ENCODE assay signal across 8 cellular contexts in genomic region chr6:7725849-7726415, GRCh38. TPM values are rescaled to one million over a fixed set of nuclear protein-coding genes. Genes with fewer than 3 reads are reported as not detected.
DNase-seq lines count a peak whose midpoint lies in the region; ATAC-seq and TF ChIP-seq lines count a peak whose summit lies in the region.

TSS of gene BMP6 (plus strand) at chr6:7726099. CDS start at chr6:7726956, 857 bp downstream.

- peak within 1 kb of the TSS; percentile 98 to 100 (median 99) for H3K4me2 ChIP-seq in BLaER1 treated with 17β-estradiol and CSF1 and Interleukin-3, amounts not matched to agents 10 nM and 100 nM

- no peaks in the 10 kb centered on the region for H3K9me3 ChIP-seq in BLaER1 treated with 17β-estradiol and CSF1 and Interleukin-3, amounts not matched to agents 10 nM and 100 nM (replicated peaks in 1 of 11)
- H3K9me3 ChIP-seq in mesodermal cell (ENCODE audit: control insufficient read depth, low read length), result no peaks in the 10 kb centered on the region

- peaks cover 77 to 80% (median 79%) of the 10 kb centered on the region in 11 experiments for H3K27me3 ChIP-seq in BLaER1 treated with 17β-estradiol and CSF1 and Interleukin-3, amounts not matched to agents 10 nM and 100 nM

- H3K4me1 ChIP-seq in BLaER1 treated with 17β-estradiol and CSF1 and Interleukin-3, amounts not matched to agents 10 nM and 100 nM, result peaks cover 28 to 54% (median 31%) of the 10 kb centered on the region in 10 experiments
- H3K4me1 ChIP-seq in mesodermal cell (ENCODE audit: control insufficient read depth, insufficient read depth, low read length, poor library complexity, severe bottlenecking), result peaks cover 17% of the 10 kb centered on the region

- no peak within 1 kb of the TSS for H3K27ac Mint-ChIP-seq in activated CD8-positive, alpha-beta T cell treated with anti-CD3 and anti-CD28 coated beads for 36 hours

- 0 to 1% methylated on average over 53 to 56 of the region's 69 CpGs for WGBS in mesodermal cell (ENCODE audit: insufficient coverage in 2 of 2), 2 experiments

- no peak for TF ChIP-seq CTCF in activated CD8-positive, alpha-beta T cell treated with anti-CD3 and anti-CD28 coated beads for 36 hours (IDR thresholded peaks at IDR 0.05)

- CTCF ChIA-PET in activated CD8-positive, alpha-beta T cell treated with anti-CD3 and anti-CD28 coated beads for 36 hours (lab: Charles Lee), result interaction anchor here (0.8 to 2.9 kb wide), 2 partner anchors 280 to 493 kb away, joined by 3 to 7 read pairs; no protein-coding TSS in a partner anchor

- intact Hi-C loops in activated CD8-positive, alpha-beta T cell treated with anti-CD3 and anti-CD28 coated beads for 36 hours (cut with micrococcal nuclease), result loop anchor here (10.0 kb wide), 1 partner anchor 329 kb away; no protein-coding TSS in a partner anchor

- no peaks in the 10 kb centered on the region for H3K9me3 Mint-ChIP-seq in activated CD8-positive, alpha-beta T cell treated with anti-CD3 and anti-CD28 coated beads for 36 hours

- H3K36me3 Mint-ChIP-seq in activated CD8-positive, alpha-beta T cell treated with anti-CD3 and anti-CD28 coated beads for 36 hours (ENCODE audit: low read depth), result no peaks in the 10 kb centered on the region

- DNase-seq in GM19240 (ENCODE audit: insufficient read length, low spot score) (peak; percentile 86), NCI-H510A treated with DMSO at 0.1 percent for 48 hours (lab: John Stamatoyannopoulos, UW) (peak; percentile 51), epithelial cell of prostate (ENCODE audit: low read depth, low spot score) (peak; percentile 64)
- peak; percentile 71 for DNase-seq in activated CD8-positive, alpha-beta T cell treated with anti-CD3 and anti-CD28 coated beads for 36 hours
- peak; percentile 36 to 43 for DNase-seq in stimulated activated CD8-positive, alpha-beta memory T cell treated with anti-CD3 and anti-CD28 coated beads, Interleukin-15, amount 100 ng/mL, for 48 hours (ENCODE audit: low read depth in 2 of 2)

- H4K20me1 ChIP-seq in BLaER1 treated with 17β-estradiol and CSF1 and Interleukin-3, amounts not matched to agents 10 nM and 100 nM, result peaks cover 0 to 35% (median 28%) of the 10 kb centered on the region in 11 experiments; a peak in 19 of 22 replicates

- peak within 1 kb of the TSS; percentile 68 for H3K4me3 Mint-ChIP-seq in activated CD8-positive, alpha-beta T cell treated with anti-CD3 and anti-CD28 coated beads for 36 hours

- ATAC-seq in HG03354 (IDR thresholded peaks at IDR 0.05; ENCODE audit: poor library complexity, severe bottlenecking, unreplicated experiment), result peak; percentile 73
- ATAC-seq in activated CD8-positive, alpha-beta T cell treated with anti-CD3 and anti-CD28 coated beads for 36 hours, result peak; percentile 72

- POLR2A ChIA-PET in activated CD8-positive, alpha-beta T cell treated with anti-CD3 and anti-CD28 coated beads for 36 hours (lab: Charles Lee), result no interaction called here

- H3K9ac ChIP-seq in BLaER1 treated with 17β-estradiol and CSF1 and Interleukin-3, amounts not matched to agents 10 nM and 100 nM, result peak within 1 kb of the TSS; percentile 33 to 72 (median 62); a peak in 21 of 22 replicates

- peak within 1 kb of the TSS; percentile 59 to 74 (median 67) for H3K4me3 ChIP-seq in BLaER1 treated with 17β-estradiol and CSF1 and Interleukin-3, amounts not matched to agents 10 nM and 100 nM
- H3K4me3 ChIP-seq in mesodermal cell (ENCODE audit: extremely low read depth, insufficient read depth, low read length, poor library complexity, severe bottlenecking), result peak within 1 kb of the TSS; percentile 50

- peaks cover 68% of the 10 kb centered on the region for H3K27me3 Mint-ChIP-seq in activated CD8-positive, alpha-beta T cell treated with anti-CD3 and anti-CD28 coated beads for 36 hours

- no peaks in the 10 kb centered on the region for H3K36me3 ChIP-seq in BLaER1 treated with 17β-estradiol and CSF1 and Interleukin-3, amounts not matched to agents 10 nM and 100 nM
- no peaks in the 10 kb centered on the region for H3K36me3 ChIP-seq in mesodermal cell (ENCODE audit: control insufficient read depth, insufficient read depth, low read length)

- H3K27ac ChIP-seq in BLaER1 treated with 17β-estradiol and CSF1 and Interleukin-3, amounts not matched to agents 10 nM and 100 nM, result 0 out of 22 replicates have a peak within 1 kb of the TSS, but pooled peaks of 1 of the 11 experiments have one; percentile 20
- no peak within 1 kb of the TSS for H3K27ac ChIP-seq in epithelial cell of prostate
- no peak within 1 kb of the TSS for H3K27ac ChIP-seq in mesodermal cell (ENCODE audit: low read depth, low read length, severe bottlenecking)

- peaks cover 11% of the 10 kb centered on the region for H3K4me1 Mint-ChIP-seq in activated CD8-positive, alpha-beta T cell treated with anti-CD3 and anti-CD28 coated beads for 36 hours (ENCODE audit: low read depth)

RNA-seq across cellular contexts. Expression of gene BMP6, which starts in this region (rescaled TPM):
- total RNA-seq in activated CD8-positive, alpha-beta T cell treated with anti-CD3 and anti-CD28 coated beads for 36 hours, result under 1 TPM; 0.09 to 0.18 TPM
- 17.9 TPM for polyA plus RNA-seq in mesodermal cell (2013, experiment 1 of 2)
- 16.8 TPM for polyA plus RNA-seq in mesodermal cell (2013, experiment 2 of 2)

Comparison
In these comparisons a context has a peak if more than half of its experiments do, and no peak if none do; other contexts are left out.
1. Peak in DNase-seq and ATAC-seq in activated CD8-positive, alpha-beta T cell treated with anti-CD3 and anti-CD28 coated beads for 36 hours; RNA of the gene not detected or under 1 TPM.